Comparison of ENCODE assay signal across 8 cellular contexts in the genomic region with DNA sequence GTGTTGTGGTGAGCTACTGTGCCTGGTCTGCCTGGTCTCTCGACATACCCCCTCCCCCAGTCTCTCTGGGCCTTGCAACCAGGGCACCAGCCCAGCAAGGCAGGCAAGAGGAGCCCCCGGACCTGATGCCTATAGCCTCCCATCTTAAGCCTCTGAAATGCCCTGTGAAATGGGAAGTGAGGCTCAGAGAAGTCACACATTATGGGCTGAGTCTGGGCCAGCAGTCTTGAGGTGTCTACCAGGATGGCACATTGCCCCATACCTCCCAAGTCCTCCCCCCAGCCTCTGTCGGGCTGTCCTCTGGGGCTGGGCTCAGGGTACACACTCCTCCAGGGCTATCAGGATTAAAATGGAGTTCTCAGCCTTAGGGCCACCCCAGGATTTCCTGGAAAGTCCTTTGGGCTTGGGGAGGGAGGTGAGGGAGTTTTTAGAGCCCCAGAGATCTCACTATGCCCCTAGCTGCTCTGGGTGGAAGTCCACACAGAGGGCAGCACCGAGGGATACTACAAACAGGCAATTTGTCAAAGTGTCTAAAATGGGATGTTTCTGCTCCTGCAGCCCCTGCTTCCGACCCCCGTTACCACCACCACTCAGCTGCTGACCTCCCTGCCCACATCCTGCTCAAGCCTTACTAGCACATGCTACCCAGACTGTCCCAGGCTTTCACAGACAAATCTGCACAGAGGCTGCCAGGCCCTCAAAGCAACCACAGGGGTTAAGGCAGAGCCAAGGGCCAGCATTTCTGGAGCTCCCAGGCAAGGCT. TPM values are rescaled to one million over a fixed set of nuclear protein-coding genes. Genes with fewer than 3 reads are reported as not detected.
DNase-seq lines count a peak whose midpoint lies in the region; ATAC-seq and TF ChIP-seq lines count a peak whose summit lies in the region.

No MANE protein-coding gene starts in this region.

- 42 to 70% methylated on average over 3 to 5 of the region's 6 CpGs for WGBS in esophagus squamous epithelium, 2 donors

- TF ChIP-seq CTCF in esophagus squamous epithelium (IDR thresholded peaks at IDR 0.05): peak in 2 of 6 experiments; percentile 19 to 20

- H3K27me3 Mint-ChIP-seq in activated CD4-positive, alpha-beta T cell treated with anti-CD3 and anti-CD28 coated beads, Interleukin-2, amount 10 ng/mL, durations not matched to agents 7 days and 5 days: no peaks in the 10 kb centered on the region
- no peaks in the 10 kb centered on the region for H3K27me3 Mint-ChIP-seq in stimulated activated naive CD8-positive, alpha-beta T cell treated with anti-CD3 and anti-CD28 coated beads, Interleukin-15, amount 100 ng/mL, for 72 hours

- CTCF ChIA-PET in activated CD4-positive, alpha-beta T cell treated with anti-CD3 and anti-CD28 coated beads, Interleukin-2, amount 10 ng/mL, durations not matched to agents 7 days and 5 days (lab: Charles Lee): interaction anchor here (0.6 to 12.6 kb wide), 11 partner anchors 6 to 770 kb away, joined by 3 to 127 read pairs (median 3); a partner anchor contains a TSS
- CTCF ChIA-PET in HEK293T (lab: Yijun Ruan, JAX): interaction anchor here (0.5 to 1.6 kb wide), 4 partner anchors 22 to 33 kb away, joined by 3 to 6 read pairs (median 4); a partner anchor contains a TSS

- no peak for ATAC-seq in stimulated activated naive CD8-positive, alpha-beta T cell treated with anti-CD3 and anti-CD28 coated beads, Interleukin-15, amount 100 ng/mL, for 72 hours
- ATAC-seq in HG03439 (IDR thresholded peaks at IDR 0.05; ENCODE audit: unreplicated experiment) (no peak), GM19324 (IDR thresholded peaks at IDR 0.05; ENCODE audit: low FRiP score, unreplicated experiment) (no peak)

- no peak overlapping the region for H3K4me3 ChIP-seq in esophagus squamous epithelium

- H3K36me3 ChIP-seq in esophagus squamous epithelium: peaks cover 0 to 21% (median 4%) of the 10 kb centered on the region in 3 donors

- H3K9me3 ChIP-seq in esophagus squamous epithelium: no peaks in the 10 kb centered on the region

- POLR2A ChIA-PET in activated CD4-positive, alpha-beta T cell treated with anti-CD3 and anti-CD28 coated beads, Interleukin-2, amount 10 ng/mL, durations not matched to agents 7 days and 5 days (lab: Charles Lee): interaction anchor here (1.0 kb wide), 1 partner anchor 9 kb away, joined by 5 read pairs; no protein-coding TSS in a partner anchor
- POLR2A ChIA-PET in HEK293T (lab: Yijun Ruan, JAX): interaction anchor here (1.4 to 7.9 kb wide), 3 partner anchors 22 to 28 kb away, joined by 4 to 58 read pairs (median 15); a partner anchor contains a TSS

- peaks cover 50 to 93% (median 66%) of the 10 kb centered on the region in 3 donors for H3K4me1 ChIP-seq in esophagus squamous epithelium

- peak overlapping the region; percentile 2 to 94 (median 91) for H3K27ac ChIP-seq in esophagus squamous epithelium

- peak; percentile 62 for DNase-seq in activated CD4-positive, alpha-beta T cell treated with anti-CD3 and anti-CD28 coated beads, Interleukin-2, amount 10 ng/mL, durations not matched to agents 7 days and 5 days
- DNase-seq in activated CD4-positive, alpha-beta T cell treated with anti-CD3 and anti-CD28 coated beads for 1 hour: no peak
- DNase-seq in RPMI7951 (ENCODE audit: low read depth) (peak; percentile 97), esophagus squamous epithelium (lab: John Stamatoyannopoulos, UW) (no peak), HEK293T (ENCODE audit: extremely low spot score) (no peak)
- DNase-seq in stimulated activated naive CD8-positive, alpha-beta T cell treated with anti-CD3 and anti-CD28 coated beads, Interleukin-15, amount 100 ng/mL, for 72 hours: peak in 1 of 2 donors; percentile 57

- H3K36me3 Mint-ChIP-seq in activated CD4-positive, alpha-beta T cell treated with anti-CD3 and anti-CD28 coated beads, Interleukin-2, amount 10 ng/mL, durations not matched to agents 7 days and 5 days (ENCODE audit: low read depth): peaks cover 25% of the 10 kb centered on the region

- H3K4me3 Mint-ChIP-seq in activated CD4-positive, alpha-beta T cell treated with anti-CD3 and anti-CD28 coated beads, Interleukin-2, amount 10 ng/mL, durations not matched to agents 7 days and 5 days: peak overlapping the region; percentile 98
- peak overlapping the region in 1 of 2 donors; percentile 71 for H3K4me3 Mint-ChIP-seq in stimulated activated naive CD8-positive, alpha-beta T cell treated with anti-CD3 and anti-CD28 coated beads, Interleukin-15, amount 100 ng/mL, for 72 hours

- intact Hi-C loops in esophagus squamous epithelium (cut with DNase I): loop anchor here (10.0 kb wide), 1 partner anchor 158 kb away; no protein-coding TSS in a partner anchor

- H3K27ac Mint-ChIP-seq in activated CD4-positive, alpha-beta T cell treated with anti-CD3 and anti-CD28 coated beads, Interleukin-2, amount 10 ng/mL, durations not matched to agents 7 days and 5 days: peak overlapping the region; percentile 90
- H3K27ac Mint-ChIP-seq in stimulated activated naive CD8-positive, alpha-beta T cell treated with anti-CD3 and anti-CD28 coated beads, Interleukin-15, amount 100 ng/mL, for 72 hours: peak overlapping the region; percentile 12 to 88

- H3K9me3 Mint-ChIP-seq in activated CD4-positive, alpha-beta T cell treated with anti-CD3 and anti-CD28 coated beads, Interleukin-2, amount 10 ng/mL, durations not matched to agents 7 days and 5 days: no peaks in the 10 kb centered on the region
- no peaks in the 10 kb centered on the region for H3K9me3 Mint-ChIP-seq in stimulated activated naive CD8-positive, alpha-beta T cell treated with anti-CD3 and anti-CD28 coated beads, Interleukin-15, amount 100 ng/mL, for 72 hours

- H3K4me1 Mint-ChIP-seq in activated CD4-positive, alpha-beta T cell treated with anti-CD3 and anti-CD28 coated beads, Interleukin-2, amount 10 ng/mL, durations not matched to agents 7 days and 5 days: peaks cover 71% of the 10 kb centered on the region
- peaks cover 89% of the 10 kb centered on the region for H3K4me1 Mint-ChIP-seq in stimulated activated naive CD8-positive, alpha-beta T cell treated with anti-CD3 and anti-CD28 coated beads, Interleukin-15, amount 100 ng/mL, for 72 hours

- no peaks in the 10 kb centered on the region for H3K27me3 ChIP-seq in esophagus squamous epithelium

- no peak for TF ChIP-seq POLR2A in esophagus squamous epithelium (IDR thresholded peaks at IDR 0.05)

TF ChIP-seq in HEK293T, 16 proteins besides CTCF, POLR2A, EP300 and RAD21:
- TF ChIP-seq BHLHE40 (IDR thresholded peaks at IDR 0.05; ENCODE audit: borderline replicate concordance): no peak
- TF ChIP-seq ARNT (IDR thresholded peaks at IDR 0.05): no peak
- no peak for TF ChIP-seq LEF1 (IDR thresholded peaks at IDR 0.05; ENCODE audit: borderline replicate concordance)
- no peak for TF ChIP-seq ZNF384 (IDR thresholded peaks at IDR 0.05)
- no peak for TF ChIP-seq SP1 (IDR thresholded peaks at IDR 0.05)
- TF ChIP-seq FOXK2 (IDR thresholded peaks at IDR 0.05): no peak
- TF ChIP-seq ELF4 (IDR thresholded peaks at IDR 0.05): no peak

RNA-seq across cellular contexts. Expression of a gene that starts 3.1 kb away (rescaled TPM):
- 100 to 1,000 TPM; 184 to 187 TPM for total RNA-seq in activated CD4-positive, alpha-beta T cell treated with anti-CD3 and anti-CD28 coated beads, Interleukin-2, amount 10 ng/mL, durations not matched to agents 7 days and 5 days
- total RNA-seq in RPMI7951 (2014; rRNA removed; shearing (Covaris generic)): 11.3 and 19.9 TPM in 2 replicates
- total RNA-seq in esophagus squamous epithelium: 10 to 100 TPM; 33.8 to 53.4 (median 42.0) TPM

RNA-seq across cellular contexts. Expression of a gene that starts 22.2 kb away (rescaled TPM):
- total RNA-seq in activated CD4-positive, alpha-beta T cell treated with anti-CD3 and anti-CD28 coated beads, Interleukin-2, amount 10 ng/mL, durations not matched to agents 7 days and 5 days: 10 to 100 TPM; 21.5 to 21.8 TPM
- total RNA-seq in RPMI7951 (2014; rRNA removed; shearing (Covaris generic)): 14.5 and 16.6 TPM in 2 replicates
- 1 to 10 TPM; 2.3 to 4.1 (median 2.9) TPM for total RNA-seq in esophagus squamous epithelium

RNA-seq across cellular contexts. Expression of a gene that starts 27.7 kb away (rescaled TPM):
- 10 to 100 TPM; 58.5 to 62.8 TPM for total RNA-seq in activated CD4-positive, alpha-beta T cell treated with anti-CD3 and anti-CD28 coated beads, Interleukin-2, amount 10 ng/mL, durations not matched to agents 7 days and 5 days
- total RNA-seq in RPMI7951 (2014; rRNA removed; shearing (Covaris generic)): 29.7 and 31.3 TPM in 2 replicates
- total RNA-seq in esophagus squamous epithelium: 10 to 100 TPM; 32.2 to 54.3 (median 39.5) TPM

RNA-seq across cellular contexts. Expression of a gene that starts 39.1 kb away (rescaled TPM):
- 1,000 to 10,000 TPM; 1,140 to 1,273 TPM for total RNA-seq in activated CD4-positive, alpha-beta T cell treated with anti-CD3 and anti-CD28 coated beads, Interleukin-2, amount 10 ng/mL, durations not matched to agents 7 days and 5 days
- total RNA-seq in RPMI7951 (2014; rRNA removed; shearing (Covaris generic)): 7,179 and 7,611 TPM in 2 replicates
- 100 to 1,000 TPM in 2 of 4 donors, 10 to 100 TPM in 2; 25.4 to 261 (median 92.3) TPM for total RNA-seq in esophagus squamous epithelium

RNA-seq across cellular contexts. Expression of a gene that starts 49.8 kb away (rescaled TPM):
- 10 to 100 TPM; 57.3 to 57.7 TPM for total RNA-seq in activated CD4-positive, alpha-beta T cell treated with anti-CD3 and anti-CD28 coated beads, Interleukin-2, amount 10 ng/mL, durations not matched to agents 7 days and 5 days
- 28.8 and 39.6 TPM in 2 replicates for total RNA-seq in RPMI7951 (2014; rRNA removed; shearing (Covaris generic))
- 10 to 100 TPM; 34.3 to 44.5 (median 40.8) TPM for total RNA-seq in esophagus squamous epithelium

Comparison
In these comparisons a context has a peak if more than half of its experiments do, and no peak if none do; other contexts are left out.
1. DNase-seq: peak in activated CD4-positive, alpha-beta T cell treated with anti-CD3 and anti-CD28 coated beads, Interleukin-2, amount 10 ng/mL, durations not matched to agents 7 days and 5 days (single experiment) and RPMI7951 (single experiment); none in activated CD4-positive, alpha-beta T cell treated with anti-CD3 and anti-CD28 coated beads for 1 hour (single experiment), esophagus squamous epithelium (single experiment) and HEK293T (single experiment).